In genomic region chr11:30583505-30584280, GRCh38 we compare ENCODE assay signal across 11 cellular contexts. TPM values are rescaled to one million over a fixed set of nuclear protein-coding genes. Genes with fewer than 3 reads are reported as not detected.
DNase-seq lines count a peak whose midpoint lies in the region; ATAC-seq and TF ChIP-seq lines count a peak whose summit lies in the region.
"Had no signal": no experiment of that assay in that cellular context is flagged by ENCODE, and none has a peak within 500 bp of the region (broad histone marks: within the 10 kb centered on the region; RNA-seq: fewer than 3 reads in every experiment).

No MANE protein-coding gene starts in this region.

- no peak for TF ChIP-seq POLR2A in GM18505 (IDR thresholded peaks at IDR 0.05; ENCODE audit: borderline replicate concordance, extremely low read depth, insufficient read depth, insufficient read length)

- no peaks in the 10 kb centered on the region for H3K9me3 Mint-ChIP-seq in activated T-helper 17 cell treated with anti-CD3 and anti-CD28 coated beads, Interleukin-2, amount 50 U/mL, for 72 hours

- H3K4me3 ChIP-seq in WERI-Rb-1 (ENCODE audit: low read depth, low read length) (peak overlapping the region; percentile 94), right cardiac atrium (ENCODE audit: low read length) (peak overlapping the region; percentile 92)

- H3K4me1 ChIP-seq in right cardiac atrium (ENCODE audit: control insufficient read depth, insufficient read depth, low read length): peaks cover 2% of the 10 kb centered on the region

- H3K9me3 ChIP-seq in WERI-Rb-1 (ENCODE audit: severe bottlenecking) (no peaks in the 10 kb centered on the region), right cardiac atrium (ENCODE audit: control insufficient read depth, low read length) (no peaks in the 10 kb centered on the region)

- H3K27me3 Mint-ChIP-seq in activated T-helper 17 cell treated with anti-CD3 and anti-CD28 coated beads, Interleukin-2, amount 50 U/mL, for 72 hours: peaks cover 41% of the 10 kb centered on the region

- H3K36me3 Mint-ChIP-seq in activated T-helper 17 cell treated with anti-CD3 and anti-CD28 coated beads, Interleukin-2, amount 50 U/mL, for 72 hours (ENCODE audit: low read depth): peaks cover 5% of the 10 kb centered on the region

- WGBS in right cardiac atrium: 17% methylated on average over 29 of the region's 29 CpGs

- H3K27ac Mint-ChIP-seq in activated T-helper 17 cell treated with anti-CD3 and anti-CD28 coated beads, Interleukin-2, amount 50 U/mL, for 72 hours: no peak overlapping the region

- ATAC-seq in right cardiac atrium (peak in 1 of 2 donors; percentile 22), GM18505 (IDR thresholded peaks at IDR 0.05; ENCODE audit: unreplicated experiment) (no peak)
- no peak for ATAC-seq in activated T-helper 17 cell treated with anti-CD3 and anti-CD28 coated beads, Interleukin-2, amount 50 U/mL, for 72 hours (replicated peaks)

- peaks cover 35% of the 10 kb centered on the region for H3K36me3 ChIP-seq in WERI-Rb-1

- H3K27ac ChIP-seq in WERI-Rb-1 (peak overlapping the region; percentile 97), right cardiac atrium (ENCODE audit: low read length) (no peak overlapping the region)

- H3K27me3 ChIP-seq in WERI-Rb-1 (ENCODE audit: insufficient read depth, low read depth, severe bottlenecking) (no peaks in the 10 kb centered on the region), right cardiac atrium (ENCODE audit: control insufficient read depth, insufficient read depth) (no peaks in the 10 kb centered on the region)

- intact Hi-C loops in right cardiac atrium (cut with DNase I) (loop anchor here in 2 of 4 donors (10.0 kb wide), 2 partner anchors 99 to 229 kb away; no protein-coding TSS in a partner anchor), posterior vena cava (cut with DNase I) (no loop called here)

- no peak overlapping the region for H3K4me3 Mint-ChIP-seq in activated T-helper 17 cell treated with anti-CD3 and anti-CD28 coated beads, Interleukin-2, amount 50 U/mL, for 72 hours

- DNase-seq in AG20443 (ENCODE audit: low spot score) (peak; percentile 12), WERI-Rb-1 (peak; percentile 50), right cardiac atrium (peak; percentile 19 to 56 (median 48)), posterior vena cava (ENCODE audit: low spot score) (peak; percentile 79), NCI-H1105 (lab: John Stamatoyannopoulos, UW) (no peak), KG1 (lab: John Stamatoyannopoulos, UW) (no peak)
- DNase-seq: KBM-7; stimulated activated CD4-positive, alpha-beta T cell treated with anti-CD3 and anti-CD28 coated beads, Interleukin-2, amount 100 ng/mL, for 24 hours had no signal

- no peak for TF ChIP-seq CTCF in WERI-Rb-1 (IDR thresholded peaks at IDR 0.05; ENCODE audit: low read depth, low read length)

- H3K4me1 Mint-ChIP-seq in activated T-helper 17 cell treated with anti-CD3 and anti-CD28 coated beads, Interleukin-2, amount 50 U/mL, for 72 hours: no peaks in the 10 kb centered on the region

RNA-seq across cellular contexts. Expression of gene MPPED2, which starts 2.5 kb away (rescaled TPM):
- 1 to 10 TPM; 2.4 to 3.8 (median 3.6) TPM for total RNA-seq in right cardiac atrium
- 1.7 TPM for polyA plus RNA-seq in right cardiac atrium
- 10 to 100 TPM in 1 of 2 donors, 1 to 10 TPM in 1; 5.5 to 11.1 TPM for total RNA-seq in posterior vena cava
- total RNA-seq in activated T-helper 17 cell treated with anti-CD3 and anti-CD28 coated beads, Interleukin-2, amount 50 U/mL, for 72 hours: not detected
- polyA plus RNA-seq: BJ had no signal

Comparison
In these comparisons a context has a peak if more than half of its experiments do, and no peak if none do; other contexts are left out.
1. DNase-seq: peak in AG20443 (single experiment), WERI-Rb-1 (single experiment), right cardiac atrium (3 of 3) and posterior vena cava (single experiment); none in NCI-H1105 (single experiment) and KG1 (single experiment).